ENCODE assay signal across 10 cellular contexts in the genomic region with DNA sequence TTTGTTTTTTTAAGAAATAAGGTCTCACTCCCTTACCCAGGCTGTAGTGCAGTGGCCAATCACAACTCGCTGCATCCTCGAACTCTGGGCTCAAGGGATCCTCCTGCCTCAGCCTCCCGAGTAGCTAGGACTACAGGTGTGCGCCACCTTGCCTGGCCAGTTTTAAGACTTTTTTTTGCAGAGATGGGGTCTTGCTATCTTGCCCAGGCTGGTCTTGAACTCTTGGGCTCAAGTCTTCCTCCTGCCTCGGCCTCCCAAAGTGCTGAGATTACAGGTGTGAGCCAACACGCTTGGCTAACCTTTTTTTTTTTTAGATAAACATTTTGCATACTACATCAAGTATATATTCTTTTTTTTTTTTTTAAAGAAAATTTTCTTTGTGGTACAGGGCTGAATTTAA.
"Had no signal": no experiment of that assay in that cellular context is flagged by ENCODE, and none has a peak within 500 bp of the region (broad histone marks: within the 10 kb centered on the region; RNA-seq: fewer than 3 reads in every experiment).

No MANE protein-coding gene starts in this region.

- H3K9me3 Mint-ChIP-seq: GM23338, H9, HFFc6 had no signal

- ATAC-seq: GM23338 had no signal

- H3K4me1 Mint-ChIP-seq: GM23338, H9 had no signal

- H3K4me2 ChIP-seq: GM23338, KMS-11 had no signal

- H3K27ac ChIP-seq: HL-60, KMS-11 had no signal

- H3K4me3 Mint-ChIP-seq: GM23338, H9, HFFc6 had no signal

- H2AFZ ChIP-seq: GM23338 had no signal

- H3K9ac ChIP-seq: KMS-11 had no signal

- H3K27ac Mint-ChIP-seq: GM23338, H9, HFFc6 had no signal

- FAIRE-seq: H1, H54 had no signal

- H3K4me3 ChIP-seq: GM23338 had no signal

- DNase-seq: H9, HCEC 1CT, HFFc6, IMR-90, KBM-7 had no signal
